Comparison of ENCODE assay signal across 9 cellular contexts in genomic region chr2:165902929-165903328, GRCh38. TPM values are rescaled to one million over a fixed set of nuclear protein-coding genes. Genes with fewer than 3 reads are reported as not detected.
DNase-seq lines count a peak whose midpoint lies in the region; ATAC-seq, FAIRE-seq and TF ChIP-seq lines count a peak whose summit lies in the region.
"Had no signal": no experiment of that assay in that cellular context is flagged by ENCODE, and none has a peak within 500 bp of the region (broad histone marks: within the 10 kb centered on the region; RNA-seq: fewer than 3 reads in every experiment).

No MANE protein-coding gene starts in this region.

- in situ Hi-C loops in brain microvascular endothelial cell (cut with HindIII; ENCODE audit: low pct_ligation_motif_present, low sequenced_read_pairs): no loop called here

- H3K4me3 ChIP-seq in brain microvascular endothelial cell (ENCODE audit: low read depth, low read length): no peak overlapping the region
- H3K4me3 ChIP-seq in pancreas: no peak overlapping the region

- no peak for FAIRE-seq in pancreas (lab: Jason Lieb, UNC)

- intact Hi-C loops in pancreas (cut with DNase I): no loop called here

- ATAC-seq in pancreas (peak in 3 of 4 donors; percentile 61 to 82 (median 70)), HG03039 (IDR thresholded peaks at IDR 0.05; ENCODE audit: unreplicated experiment) (no peak)

- H3K27me3 ChIP-seq in brain microvascular endothelial cell (replicated peaks): no peaks in the 10 kb centered on the region
- no peaks in the 10 kb centered on the region for H3K27me3 ChIP-seq in pancreas

- H3K4me1 ChIP-seq in pancreas: no peaks in the 10 kb centered on the region

- DNase-seq in SIG-M5 treated with dmso at 0.1 percent for 504 hours (lab: John Stamatoyannopoulos, UW; ENCODE audit: unreplicated experiment) (peak; percentile 33), SIG-M5 (lab: John Stamatoyannopoulos, UW) (no peak), HPDE6-E6E7 (ENCODE audit: extremely low spot score) (peak; percentile 4), brain microvascular endothelial cell (peak; percentile 17), pancreas (no peak), DMS79 (lab: John Stamatoyannopoulos, UW) (no peak), HK-2 (ENCODE audit: unreplicated experiment) (no peak)
- DNase-seq: naive B cell had no signal

- peaks cover 8% of the 10 kb centered on the region for H3K36me3 ChIP-seq in brain microvascular endothelial cell (replicated peaks)
- H3K36me3 ChIP-seq in pancreas: peaks cover 0 to 5% (median 0%) of the 10 kb centered on the region in 3 donors

- peak; percentile 17 for TF ChIP-seq CTCF in brain microvascular endothelial cell (IDR thresholded peaks at IDR 0.05; ENCODE audit: low read depth, low read length, missing control alignments)
- no peak for TF ChIP-seq CTCF in pancreas (IDR thresholded peaks at IDR 0.05)

- no peaks in the 10 kb centered on the region for H3K9me3 ChIP-seq in pancreas

- H3K27ac ChIP-seq in brain microvascular endothelial cell: no peak overlapping the region
- H3K27ac ChIP-seq in pancreas: no peak overlapping the region

RNA-seq across cellular contexts. Expression of gene TTC21B, which starts 50.6 kb away (rescaled TPM):
- 10 to 100 TPM in 2 of 6 donors, 1 to 10 TPM in 4; 5.4 to 14.7 (median 9.2) TPM for total RNA-seq in pancreas
- 10 to 100 TPM in 1 of 2 donors, 1 to 10 TPM in 1; 5.6 to 12.8 TPM for polyA plus RNA-seq in pancreas

Comparison
In these comparisons a context has a peak if more than half of its experiments do, and no peak if none do; other contexts are left out.
1. DNase-seq: peak in SIG-M5 treated with dmso at 0.1 percent for 504 hours (single experiment), HPDE6-E6E7 (single experiment) and brain microvascular endothelial cell (single experiment); none in SIG-M5 (single experiment), pancreas (0 of 6), DMS79 (single experiment) and HK-2 (single experiment).